ENCODE assay signal across 25 cellular contexts in genomic region chr5:67896312-67896985, GRCh38.
DNase-seq lines count a peak whose midpoint lies in the region; ATAC-seq and TF ChIP-seq lines count a peak whose summit lies in the region.
"Had no signal": no experiment of that assay in that cellular context is flagged by ENCODE, and none has a peak within 500 bp of the region (broad histone marks: within the 10 kb centered on the region; RNA-seq: fewer than 3 reads in every experiment).

No MANE protein-coding gene starts in this region.

- H3K36me3 ChIP-seq in adipocyte (ENCODE audit: control insufficient read depth, insufficient read depth, low read length, severe bottlenecking), result no peaks in the 10 kb centered on the region
- H3K36me3 ChIP-seq in left lung, result no peaks in the 10 kb centered on the region
- no peaks in the 10 kb centered on the region for H3K36me3 ChIP-seq in prostate gland
- H3K36me3 ChIP-seq: gastrocnemius medialis, thyroid gland had no signal

- ATAC-seq in left lung, result peak; percentile 30
- no peak for ATAC-seq in HG03442 (IDR thresholded peaks at IDR 0.05; ENCODE audit: unreplicated experiment)
- no peak for ATAC-seq in GM21717 (IDR thresholded peaks at IDR 0.05; ENCODE audit: unreplicated experiment)
- ATAC-seq: activated T-cell treated with anti-CD3 and anti-CD28 coated beads, Interleukin-2, amount 50 U/mL, for 4 hours; gastrocnemius medialis; natural killer cell treated with Interleukin-12 subunit alpha and Interleukin-12 subunit beta and Interleukin-15 and Interleukin-18, amount 100 ng/mL, for 72 hours; WTC11 had no signal

- DNase-seq in CD1c-positive myeloid dendritic cell (ENCODE audit: extremely low spot score) (peak; percentile 63), NAMALWA (ENCODE audit: low spot score) (peak; percentile 8), adipocyte (ENCODE audit: low read depth) (no peak), left lung (no peak), NCI-H2029 treated with DMSO at 0.1 percent for 48 hours (lab: John Stamatoyannopoulos, UW) (no peak), prostate gland (ENCODE audit: low spot score) (no peak)
- DNase-seq: activated CD4-positive, alpha-beta memory T cell treated with anti-CD3 and anti-CD28 coated beads, Interleukin-2, amount 10 ng/mL, durations not matched to agents 7 days and 5 days; activated naive CD4-positive, alpha-beta T cell treated with anti-CD3 and anti-CD28 coated beads for 36 hours; activated T-cell treated with anti-CD3 and anti-CD28 coated beads, Interleukin-2, amount 50 U/mL, for 4 hours; anterior cingulate cortex; CD4-positive, CD25-positive, alpha-beta regulatory T cell; central memory CD4-positive, alpha-beta T cell; gastrocnemius medialis; GDM1; kidney; NCI-H1417 treated with DMSO at 0.1 percent for 48 hours; NCI-H524 treated with DMSO at 0.1 percent for 48 hours; SIG-M5; thyroid gland had no signal

- H3K9me3 ChIP-seq in adipocyte (ENCODE audit: control insufficient read depth, low read length) (peaks cover 8% of the 10 kb centered on the region), left lung (peaks cover 0 to 3% of the 10 kb centered on the region in 2 donors), prostate gland (no peaks in the 10 kb centered on the region)
- H3K9me3 ChIP-seq: gastrocnemius medialis, thyroid gland had no signal

- TF ChIP-seq CTCF in left lung (IDR thresholded peaks at IDR 0.05) (no peak), prostate gland (IDR thresholded peaks at IDR 0.05) (no peak)

- peak overlapping the region; percentile 0 for H3K4me3 ChIP-seq in adipocyte (ENCODE audit: low read length)
- no peak overlapping the region for H3K4me3 ChIP-seq in left lung
- no peak overlapping the region for H3K4me3 ChIP-seq in prostate gland
- H3K4me3 ChIP-seq: gastrocnemius medialis, thyroid gland had no signal

- intact Hi-C loops in left lung (cut with DNase I), result no loop called here
- intact Hi-C loops in prostate gland (cut with DNase I), result no loop called here

- H3K4me1 ChIP-seq in adipocyte (ENCODE audit: control insufficient read depth, insufficient read depth, low read length) (peaks cover 21% of the 10 kb centered on the region), left lung (peaks cover 0 to 3% of the 10 kb centered on the region in 2 donors), prostate gland (replicated peaks) (no peaks in the 10 kb centered on the region)
- H3K4me1 ChIP-seq: parathyroid adenoma, thyroid gland had no signal

- H3K27me3 ChIP-seq in adipocyte (replicated peaks; ENCODE audit: control insufficient read depth, insufficient read depth, low read length) (no peaks in the 10 kb centered on the region), left lung (no peaks in the 10 kb centered on the region), prostate gland (replicated peaks; ENCODE audit: insufficient read depth) (no peaks in the 10 kb centered on the region)
- H3K27me3 ChIP-seq: gastrocnemius medialis, thyroid gland had no signal

- TF ChIP-seq POLR2A in prostate gland (IDR thresholded peaks at IDR 0.05), result no peak

- WGBS in prostate gland, result 87% methylated on average over 3 of the region's 3 CpGs

- peak overlapping the region; percentile 39 for H3K9ac ChIP-seq in adipocyte (ENCODE audit: low read length)
- H3K9ac ChIP-seq: KMS-11, parathyroid adenoma had no signal

- H3K27ac ChIP-seq in left lung (peak overlapping the region in 1 of 2 donors; percentile 40), prostate gland (no peak overlapping the region)
- H3K27ac ChIP-seq: gastrocnemius medialis, KMS-11, parathyroid adenoma, thyroid gland had no signal

Comparison
In these comparisons a context has a peak if more than half of its experiments do, and no peak if none do; other contexts are left out.
1. DNase-seq: peak in CD1c-positive myeloid dendritic cell (single experiment) and NAMALWA (single experiment); none in adipocyte (single experiment), left lung (0 of 2), NCI-H2029 treated with DMSO at 0.1 percent for 48 hours (single experiment) and prostate gland (single experiment).